ENCODE assay signal across 26 cellular contexts in genomic region chr12:90921536-90921935, GRCh38. TPM values are rescaled to one million over a fixed set of nuclear protein-coding genes. Genes with fewer than 3 reads are reported as not detected.
"Had no signal": no experiment of that assay in that cellular context is flagged by ENCODE, and none has a peak within 500 bp of the region (broad histone marks: within the 10 kb centered on the region; RNA-seq: fewer than 3 reads in every experiment).

No MANE protein-coding gene starts in this region.

- ATAC-seq: gastrocnemius medialis; psoas muscle; right cardiac atrium; stimulated activated naive CD8-positive, alpha-beta T cell treated with anti-CD3 and anti-CD28 coated beads, Interleukin-15, amount 100 ng/mL, for 72 hours had no signal

- H3K4me1 Mint-ChIP-seq: activated CD4-positive, alpha-beta T cell treated with anti-CD3 and anti-CD28 coated beads, Interleukin-2, amount 10 ng/mL, durations not matched to agents 24 days and 14 days; activated naive CD4-positive, alpha-beta T cell treated with anti-CD3 and anti-CD28 coated beads, Interleukin-2, amount 50 U/mL, for 24 hours; naive B cell; neural progenitor cell; stimulated activated naive CD8-positive, alpha-beta T cell treated with anti-CD3 and anti-CD28 coated beads, Interleukin-15, amount 100 ng/mL, for 72 hours had no signal

- H3K4me3 Mint-ChIP-seq: activated CD4-positive, alpha-beta T cell treated with anti-CD3 and anti-CD28 coated beads, Interleukin-2, amount 10 ng/mL, durations not matched to agents 24 days and 14 days; activated naive CD4-positive, alpha-beta T cell treated with anti-CD3 and anti-CD28 coated beads, Interleukin-2, amount 50 U/mL, for 24 hours; naive B cell; neural progenitor cell; stimulated activated naive CD8-positive, alpha-beta T cell treated with anti-CD3 and anti-CD28 coated beads, Interleukin-15, amount 100 ng/mL, for 72 hours had no signal

- H3K36me3 ChIP-seq: cardiac muscle cell, gastrocnemius medialis, left ventricle myocardium inferior, neural progenitor cell, ovary, suprapubic skin, transverse colon, uterus had no signal

- H3K4me1 ChIP-seq: gastrocnemius medialis, neural progenitor cell, psoas muscle, uterus had no signal

- H3K27ac Mint-ChIP-seq: activated CD4-positive, alpha-beta T cell treated with anti-CD3 and anti-CD28 coated beads, Interleukin-2, amount 10 ng/mL, durations not matched to agents 24 days and 14 days; activated naive CD4-positive, alpha-beta T cell treated with anti-CD3 and anti-CD28 coated beads, Interleukin-2, amount 50 U/mL, for 24 hours; naive B cell; stimulated activated naive CD8-positive, alpha-beta T cell treated with anti-CD3 and anti-CD28 coated beads, Interleukin-15, amount 100 ng/mL, for 72 hours had no signal

- H2AFZ ChIP-seq: neural progenitor cell had no signal

- H3K4me3 ChIP-seq: cardiac muscle cell, dorsolateral prefrontal cortex, gastrocnemius medialis, left ventricle myocardium inferior, neural progenitor cell, ovary, psoas muscle, suprapubic skin, transverse colon, uterus had no signal

- H3K27me3 Mint-ChIP-seq: activated CD4-positive, alpha-beta T cell treated with anti-CD3 and anti-CD28 coated beads, Interleukin-2, amount 10 ng/mL, durations not matched to agents 24 days and 14 days; stimulated activated naive CD8-positive, alpha-beta T cell treated with anti-CD3 and anti-CD28 coated beads, Interleukin-15, amount 100 ng/mL, for 72 hours had no signal

- H3K36me3 Mint-ChIP-seq: activated naive CD4-positive, alpha-beta T cell treated with anti-CD3 and anti-CD28 coated beads, Interleukin-2, amount 50 U/mL, for 24 hours; naive B cell; neural progenitor cell had no signal

- DNase-seq: activated CD4-positive, alpha-beta T cell treated with anti-CD3 and anti-CD28 coated beads, Interleukin-2, amount 10 ng/mL, durations not matched to agents 24 days and 14 days; activated CD4-positive, CD25-positive, alpha-beta regulatory T cell; activated CD8-positive, alpha-beta memory T cell treated with anti-CD3 and anti-CD28 coated beads, Interleukin-2, amount 50 U/mL, for 4 hours; activated effector memory CD4-positive, alpha-beta T cell treated with anti-CD3 and anti-CD28 coated beads, Interleukin-2, amount 50 U/mL, for 16 hours; activated T-cell treated with anti-CD3 and anti-CD28 coated beads, Interleukin-2, amount 50 U/mL, for 48 hours; dorsolateral prefrontal cortex; gastrocnemius medialis; head of caudate nucleus; left ventricle myocardium inferior; naive B cell; ovary; psoas muscle; right cardiac atrium; stimulated activated CD4-positive, alpha-beta T cell treated with anti-CD3 and anti-CD28 coated beads, Interleukin-15, amount 100 ng/mL, for 24 hours; stimulated activated CD4-positive, alpha-beta T cell treated with anti-CD3 and anti-CD28 coated beads, Interleukin-2, amount 100 ng/mL, for 48 hours; stimulated activated naive CD8-positive, alpha-beta T cell treated with anti-CD3 and anti-CD28 coated beads, Interleukin-15, amount 100 ng/mL, for 72 hours; transverse colon; uterus had no signal

- H3K9me3 Mint-ChIP-seq: activated CD4-positive, alpha-beta T cell treated with anti-CD3 and anti-CD28 coated beads, Interleukin-2, amount 10 ng/mL, durations not matched to agents 24 days and 14 days; activated naive CD4-positive, alpha-beta T cell treated with anti-CD3 and anti-CD28 coated beads, Interleukin-2, amount 50 U/mL, for 24 hours; neural progenitor cell; stimulated activated naive CD8-positive, alpha-beta T cell treated with anti-CD3 and anti-CD28 coated beads, Interleukin-15, amount 100 ng/mL, for 72 hours had no signal

- H3K27me3 ChIP-seq: cardiac muscle cell, dorsolateral prefrontal cortex, gastrocnemius medialis, neural progenitor cell, ovary, suprapubic skin, transverse colon, uterus had no signal

- H3K27ac ChIP-seq: cardiac muscle cell, epithelial cell of prostate, gastrocnemius medialis, left ventricle myocardium inferior, neural progenitor cell, ovary, psoas muscle, suprapubic skin, transverse colon, uterus had no signal

- H3K9ac ChIP-seq: neural progenitor cell had no signal

- H3K9me3 ChIP-seq: gastrocnemius medialis, left ventricle myocardium inferior, ovary, psoas muscle, suprapubic skin, transverse colon, uterus had no signal

- H3K4me2 ChIP-seq: neural progenitor cell had no signal

RNA-seq across cellular contexts. Expression of gene CCER1, which starts 33.4 kb away (rescaled TPM):
- total RNA-seq: activated CD4-positive, alpha-beta T cell treated with anti-CD3 and anti-CD28 coated beads, Interleukin-2, amount 10 ng/mL, durations not matched to agents 24 days and 14 days; cardiac muscle cell; dorsolateral prefrontal cortex; gastrocnemius medialis; kidney epithelial cell; left ventricle myocardium inferior; mammary epithelial cell; mononuclear cell; ovary; psoas muscle; right cardiac atrium; suprapubic skin; transverse colon; uterus had no signal
